Comparison of ENCODE assay signal across 1 cellular context in genomic region chr12:27780612-27781408, GRCh38.
A peak's percentile ranks its signal among the peaks of the same experiment; 100 is the strongest.
TF ChIP-seq lines count a peak whose summit lies in the region.

No MANE protein-coding gene starts in this region.

TF ChIP-seq in HepG2, 621 proteins besides CTCF, POLR2A, EP300 and RAD21 (continued from another document):
- TF ChIP-seq, protein P1, sequence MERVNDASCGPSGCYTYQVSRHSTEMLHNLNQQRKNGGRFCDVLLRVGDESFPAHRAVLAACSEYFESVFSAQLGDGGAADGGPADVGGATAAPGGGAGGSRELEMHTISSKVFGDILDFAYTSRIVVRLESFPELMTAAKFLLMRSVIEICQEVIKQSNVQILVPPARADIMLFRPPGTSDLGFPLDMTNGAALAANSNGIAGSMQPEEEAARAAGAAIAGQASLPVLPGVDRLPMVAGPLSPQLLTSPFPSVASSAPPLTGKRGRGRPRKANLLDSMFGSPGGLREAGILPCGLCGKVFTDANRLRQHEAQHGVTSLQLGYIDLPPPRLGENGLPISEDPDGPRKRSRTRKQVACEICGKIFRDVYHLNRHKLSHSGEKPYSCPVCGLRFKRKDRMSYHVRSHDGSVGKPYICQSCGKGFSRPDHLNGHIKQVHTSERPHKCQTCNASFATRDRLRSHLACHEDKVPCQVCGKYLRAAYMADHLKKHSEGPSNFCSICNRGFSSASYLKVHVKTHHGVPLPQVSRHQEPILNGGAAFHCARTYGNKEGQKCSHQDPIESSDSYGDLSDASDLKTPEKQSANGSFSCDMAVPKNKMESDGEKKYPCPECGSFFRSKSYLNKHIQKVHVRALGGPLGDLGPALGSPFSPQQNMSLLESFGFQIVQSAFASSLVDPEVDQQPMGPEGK (CRISPR knock-in tag; IDR thresholded peaks at IDR 0.05): 0 out of 2 replicates have a peak, but pooled peaks have one; percentile 23
- TF ChIP-seq ZNF230 (CRISPR knock-in tag; IDR thresholded peaks at IDR 0.05) (0 out of 2 replicates have a peak, but pooled peaks have one; percentile 19), ZSCAN25 (CRISPR knock-in tag; IDR thresholded peaks at IDR 0.05) (no peak), ATM (IDR thresholded peaks at IDR 0.05; ENCODE audit: borderline replicate concordance) (no peak), ZSCAN5A (CRISPR knock-in tag; IDR thresholded peaks at IDR 0.05; ENCODE audit: borderline replicate concordance) (no peak), TAF1 (CRISPR knock-in tag; IDR thresholded peaks at IDR 0.05) (peak; percentile 14; the same call in 1 of the 2 replicates), HBP1 (CRISPR knock-in tag; IDR thresholded peaks at IDR 0.05; ENCODE audit: low read depth) (peak; percentile 49), ZNF660 (CRISPR knock-in tag; IDR thresholded peaks at IDR 0.05; ENCODE audit: borderline replicate concordance, low read depth) (no peak), ZBTB33 (CRISPR knock-in tag; IDR thresholded peaks at IDR 0.05) (no peak), ZNF263 (CRISPR knock-in tag; IDR thresholded peaks at IDR 0.05) (0 out of 2 replicates have a peak, but pooled peaks have one; percentile 7), SSRP1 (CRISPR knock-in tag; IDR thresholded peaks at IDR 0.05) (0 out of 2 replicates have a peak, but pooled peaks have one; percentile 60), TGIF2 (CRISPR knock-in tag; IDR thresholded peaks at IDR 0.05) (no peak), MTF1 (CRISPR knock-in tag; IDR thresholded peaks at IDR 0.05) (no peak), ZNF768 (CRISPR knock-in tag; IDR thresholded peaks at IDR 0.05) (peak; percentile 26; the same call in 1 of the 2 replicates), KDM6A (CRISPR knock-in tag; IDR thresholded peaks at IDR 0.05; ENCODE audit: low read depth) (no peak), ZNF496 (CRISPR knock-in tag; IDR thresholded peaks at IDR 0.05; ENCODE audit: insufficient replicate concordance) (no peak), ZBTB7B (CRISPR knock-in tag; IDR thresholded peaks at IDR 0.05) (no peak), FOXA1 (IDR thresholded peaks at IDR 0.05) (no peak), FOXA1 (CRISPR knock-in tag; IDR thresholded peaks at IDR 0.05) (0 out of 2 replicates have a peak, but pooled peaks have one; percentile 11), NRL (CRISPR knock-in tag; IDR thresholded peaks at IDR 0.05; ENCODE audit: borderline replicate concordance) (no peak), DDIT3 (CRISPR knock-in tag; IDR thresholded peaks at IDR 0.05) (no peak), NAIF1 (CRISPR knock-in tag; IDR thresholded peaks at IDR 0.05; ENCODE audit: borderline replicate concordance) (no peak), HHEX (CRISPR knock-in tag; IDR thresholded peaks at IDR 0.05) (0 out of 2 replicates have a peak, but pooled peaks have one; percentile 21), BRD4 (CRISPR knock-in tag; IDR thresholded peaks at IDR 0.05) (peak; percentile 6; the same call in 1 of the 2 replicates), HIVEP1 (CRISPR knock-in tag; IDR thresholded peaks at IDR 0.05) (no peak), MYPOP (CRISPR knock-in tag; IDR thresholded peaks at IDR 0.05) (peak; percentile 38; the same call in 1 of the 2 replicates), TMF1 (CRISPR knock-in tag; IDR thresholded peaks at IDR 0.05; ENCODE audit: low read depth) (no peak), RAD51 (IDR thresholded peaks at IDR 0.05; ENCODE audit: borderline replicate concordance) (no peak), TBX2 (CRISPR knock-in tag; IDR thresholded peaks at IDR 0.05; ENCODE audit: borderline replicate concordance) (peak; percentile 49; the same call in 1 of the 2 replicates), HOXA9 (CRISPR knock-in tag; IDR thresholded peaks at IDR 0.05; ENCODE audit: borderline replicate concordance) (peak; percentile 29; the same call in 1 of the 2 replicates), PAWR (CRISPR knock-in tag; IDR thresholded peaks at IDR 0.05; ENCODE audit: borderline replicate concordance) (no peak), ZNF12 (CRISPR knock-in tag; IDR thresholded peaks at IDR 0.05) (peak; percentile 29; the same call in 1 of the 2 replicates)
- TF ChIP-seq, protein P2, sequence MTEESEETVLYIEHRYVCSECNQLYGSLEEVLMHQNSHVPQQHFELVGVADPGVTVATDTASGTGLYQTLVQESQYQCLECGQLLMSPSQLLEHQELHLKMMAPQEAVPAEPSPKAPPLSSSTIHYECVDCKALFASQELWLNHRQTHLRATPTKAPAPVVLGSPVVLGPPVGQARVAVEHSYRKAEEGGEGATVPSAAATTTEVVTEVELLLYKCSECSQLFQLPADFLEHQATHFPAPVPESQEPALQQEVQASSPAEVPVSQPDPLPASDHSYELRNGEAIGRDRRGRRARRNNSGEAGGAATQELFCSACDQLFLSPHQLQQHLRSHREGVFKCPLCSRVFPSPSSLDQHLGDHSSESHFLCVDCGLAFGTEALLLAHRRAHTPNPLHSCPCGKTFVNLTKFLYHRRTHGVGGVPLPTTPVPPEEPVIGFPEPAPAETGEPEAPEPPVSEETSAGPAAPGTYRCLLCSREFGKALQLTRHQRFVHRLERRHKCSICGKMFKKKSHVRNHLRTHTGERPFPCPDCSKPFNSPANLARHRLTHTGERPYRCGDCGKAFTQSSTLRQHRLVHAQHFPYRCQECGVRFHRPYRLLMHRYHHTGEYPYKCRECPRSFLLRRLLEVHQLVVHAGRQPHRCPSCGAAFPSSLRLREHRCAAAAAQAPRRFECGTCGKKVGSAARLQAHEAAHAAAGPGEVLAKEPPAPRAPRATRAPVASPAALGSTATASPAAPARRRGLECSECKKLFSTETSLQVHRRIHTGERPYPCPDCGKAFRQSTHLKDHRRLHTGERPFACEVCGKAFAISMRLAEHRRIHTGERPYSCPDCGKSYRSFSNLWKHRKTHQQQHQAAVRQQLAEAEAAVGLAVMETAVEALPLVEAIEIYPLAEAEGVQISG (CRISPR knock-in tag; IDR thresholded peaks at IDR 0.05): peak; percentile 7; the same call in 1 of the 2 replicates
- TF ChIP-seq, protein P3, sequence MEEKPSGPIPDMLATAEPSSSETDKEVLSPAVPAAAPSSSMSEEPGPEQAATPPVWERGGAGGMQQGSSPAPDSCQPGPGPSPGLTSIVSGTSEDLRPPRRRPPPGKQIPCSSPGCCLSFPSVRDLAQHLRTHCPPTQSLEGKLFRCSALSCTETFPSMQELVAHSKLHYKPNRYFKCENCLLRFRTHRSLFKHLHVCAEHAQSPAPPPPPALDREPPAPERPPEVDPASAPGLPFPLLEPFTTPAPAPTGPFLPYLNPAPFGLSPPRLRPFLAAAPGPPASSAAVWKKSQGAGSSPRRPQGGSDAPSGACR (CRISPR knock-in tag; IDR thresholded peaks at IDR 0.05): 0 out of 2 replicates have a peak, but pooled peaks have one; percentile 7
- TF ChIP-seq, protein P4, sequence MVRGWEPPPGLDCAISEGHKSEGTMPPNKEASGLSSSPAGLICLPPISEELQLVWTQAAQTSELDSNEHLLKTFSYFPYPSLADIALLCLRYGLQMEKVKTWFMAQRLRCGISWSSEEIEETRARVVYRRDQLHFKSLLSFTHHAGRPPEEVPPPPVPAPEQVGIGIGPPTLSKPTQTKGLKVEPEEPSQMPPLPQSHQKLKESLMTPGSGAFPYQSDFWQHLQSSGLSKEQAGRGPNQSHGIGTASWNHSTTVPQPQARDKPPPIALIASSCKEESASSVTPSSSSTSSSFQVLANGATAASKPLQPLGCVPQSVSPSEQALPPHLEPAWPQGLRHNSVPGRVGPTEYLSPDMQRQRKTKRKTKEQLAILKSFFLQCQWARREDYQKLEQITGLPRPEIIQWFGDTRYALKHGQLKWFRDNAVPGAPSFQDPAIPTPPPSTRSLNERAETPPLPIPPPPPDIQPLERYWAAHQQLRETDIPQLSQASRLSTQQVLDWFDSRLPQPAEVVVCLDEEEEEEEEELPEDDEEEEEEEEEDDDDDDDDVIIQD (CRISPR knock-in tag; IDR thresholded peaks at IDR 0.05; ENCODE audit: low read depth): no peak
